In the genomic region with DNA sequence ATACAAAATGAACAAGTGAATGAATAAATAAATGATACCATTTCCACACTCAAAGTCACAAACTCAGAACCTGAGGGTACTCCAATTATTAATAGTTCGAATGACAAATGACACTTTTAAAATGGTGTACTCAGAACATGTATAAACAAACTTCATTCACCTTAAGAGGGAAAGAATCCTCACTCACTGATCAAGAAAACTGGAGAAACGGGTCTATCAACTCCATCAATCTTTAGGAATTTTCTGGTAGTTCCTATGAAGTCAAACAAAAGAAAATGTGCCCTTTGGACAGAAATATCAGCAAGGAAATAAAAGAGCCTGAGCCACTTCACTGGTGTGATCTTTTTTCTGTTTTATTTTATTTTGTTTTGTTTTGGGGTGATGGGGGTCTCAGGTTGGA, we compare ENCODE assay signal across 20 cellular contexts.
"Had no signal": no experiment of that assay in that cellular context is flagged by ENCODE, and none has a peak within 500 bp of the region (broad histone marks: within the 10 kb centered on the region; RNA-seq: fewer than 3 reads in every experiment).

No MANE protein-coding gene starts in this region.

- FAIRE-seq: endothelial cell of umbilical vein, TTC549 had no signal

- ATAC-seq: left cardiac atrium, psoas muscle, sciatic nerve, T-helper 17 cell had no signal

- H3K36me3 ChIP-seq: brain microvascular endothelial cell, spleen, stomach, thoracic aorta, uterus had no signal

- H3K4me3 Mint-ChIP-seq: activated B cell treated with CpG ODN at 0.5 μM for 24 hours; activated CD4-positive, alpha-beta T cell treated with anti-CD3 and anti-CD28 coated beads, Interleukin-2, amount 10 ng/mL, durations not matched to agents 7 days and 5 days; activated naive CD8-positive, alpha-beta T cell treated with anti-CD3 and anti-CD28 coated beads, Interleukin-2, amount 10 ng/mL, durations not matched to agents 7 days and 5 days; T-helper 17 cell had no signal

- H3K27ac ChIP-seq: brain microvascular endothelial cell, psoas muscle, spleen, stomach, thoracic aorta, uterus had no signal

- H3K27me3 ChIP-seq: uterus had no signal

- H3K9me3 Mint-ChIP-seq: activated B cell treated with CpG ODN at 0.5 μM for 24 hours; activated naive CD8-positive, alpha-beta T cell treated with anti-CD3 and anti-CD28 coated beads, Interleukin-2, amount 10 ng/mL, durations not matched to agents 7 days and 5 days had no signal

- H3K36me3 Mint-ChIP-seq: activated naive CD8-positive, alpha-beta T cell treated with anti-CD3 and anti-CD28 coated beads, Interleukin-2, amount 10 ng/mL, durations not matched to agents 7 days and 5 days had no signal

- H3K4me1 ChIP-seq: uterus had no signal

- H3K9me3 ChIP-seq: psoas muscle, spleen, stomach, thoracic aorta, uterus had no signal

- H3K4me3 ChIP-seq: lung, psoas muscle, spleen, stomach, thoracic aorta, uterus had no signal

- H3K27ac Mint-ChIP-seq: activated B cell treated with CpG ODN at 0.5 μM for 24 hours; activated CD4-positive, alpha-beta T cell treated with anti-CD3 and anti-CD28 coated beads, Interleukin-2, amount 10 ng/mL, durations not matched to agents 7 days and 5 days; activated naive CD8-positive, alpha-beta T cell treated with anti-CD3 and anti-CD28 coated beads, Interleukin-2, amount 10 ng/mL, durations not matched to agents 7 days and 5 days; T-helper 17 cell had no signal

- DNase-seq: activated B cell treated with CpG ODN at 0.5 μM for 24 hours; activated CD4-positive, alpha-beta T cell treated with anti-CD3 and anti-CD28 coated beads, Interleukin-2, amount 10 ng/mL, durations not matched to agents 7 days and 5 days; activated CD8-positive, alpha-beta memory T cell treated with anti-CD3 and anti-CD28 coated beads, Interleukin-2, amount 50 U/mL, for 48 hours; activated naive CD8-positive, alpha-beta T cell treated with anti-CD3 and anti-CD28 coated beads, Interleukin-2, amount 10 ng/mL, durations not matched to agents 7 days and 5 days; brain microvascular endothelial cell; effector CD8-positive, alpha-beta T cell; foreskin melanocyte; head of caudate nucleus; left cardiac atrium; midbrain; psoas muscle; spleen; stomach; T-helper 17 cell; uterus had no signal
